In the genomic region with DNA sequence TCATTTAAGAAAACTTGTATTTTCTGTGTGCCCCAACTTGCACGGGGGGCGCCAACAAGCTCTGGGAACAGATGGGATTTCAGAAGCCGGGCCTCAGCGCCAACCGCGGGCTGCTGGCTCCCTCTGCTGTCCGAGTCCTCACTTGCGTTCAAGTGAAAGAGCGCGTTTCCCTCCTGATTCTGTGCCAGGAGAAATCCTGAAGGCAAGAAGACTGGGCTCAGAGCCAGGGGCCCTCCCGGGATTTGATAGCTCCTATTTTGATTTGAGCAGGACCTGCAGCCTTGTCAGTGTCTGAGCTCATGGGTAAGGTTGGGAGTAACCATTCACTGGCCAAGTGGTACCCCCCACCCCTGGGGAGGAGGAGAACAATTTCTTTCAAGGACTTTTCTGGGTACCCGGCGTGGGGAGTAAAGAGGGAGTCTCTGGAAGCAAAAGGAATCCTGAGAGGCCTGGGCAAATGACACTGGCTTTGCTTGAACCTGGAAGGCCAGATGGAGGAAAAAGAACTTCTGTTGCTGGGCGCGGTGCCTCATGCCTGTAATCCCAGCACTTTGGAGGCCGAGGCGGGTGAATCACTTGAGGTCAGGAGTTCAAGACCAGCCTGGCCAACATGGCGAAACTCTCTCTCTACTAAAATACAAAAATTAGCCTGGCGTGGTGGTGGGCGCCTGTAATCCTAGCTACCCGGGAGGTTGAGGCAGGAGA, we compare ENCODE assay signal across 8 cellular contexts.
A peak's percentile ranks its signal among the peaks of the same experiment; 100 is the strongest.
DNase-seq lines count a peak whose midpoint lies in the region; ATAC-seq and TF ChIP-seq lines count a peak whose summit lies in the region.

No MANE protein-coding gene starts in this region.

- H3K4me1 Mint-ChIP-seq in activated CD4-positive, alpha-beta T cell treated with anti-CD3 and anti-CD28 coated beads, Interleukin-2, amount 10 ng/mL, durations not matched to agents 24 days and 14 days: peaks cover 9% of the 10 kb centered on the region

- peaks cover 8% of the 10 kb centered on the region for H3K9me3 Mint-ChIP-seq in activated CD4-positive, alpha-beta T cell treated with anti-CD3 and anti-CD28 coated beads, Interleukin-2, amount 10 ng/mL, durations not matched to agents 24 days and 14 days

- peak; percentile 88 for ATAC-seq in HCT116
- ATAC-seq in left lung: peak; percentile 96

- no peak overlapping the region for H3K27ac Mint-ChIP-seq in activated CD4-positive, alpha-beta T cell treated with anti-CD3 and anti-CD28 coated beads, Interleukin-2, amount 10 ng/mL, durations not matched to agents 24 days and 14 days

- peak overlapping the region; percentile 98 for H2AFZ ChIP-seq in HCT116 (ENCODE audit: low read depth, low read length, poor library complexity, severe bottlenecking)

- H3K27me3 ChIP-seq in HCT116 (ENCODE audit: insufficient read depth, low read length): no peaks in the 10 kb centered on the region
- no peaks in the 10 kb centered on the region for H3K27me3 ChIP-seq in colonic mucosa
- H3K27me3 ChIP-seq in left lung: no peaks in the 10 kb centered on the region

- H3K79me2 ChIP-seq in HCT116 (ENCODE audit: insufficient read depth, low read length): no peaks in the 10 kb centered on the region

- RAD21 ChIA-PET in HCT116 (lab: Charles Lee; ENCODE audit: low non-redundant PET in 1 of 2, low total read pairs in 2 of 2, uncharacterized antibody in 2 of 2, unreplicated experiment in 2 of 2): interaction anchor here (0.6 to 1.7 kb wide), 7 partner anchors 50 to 1229 kb away, joined by 3 to 6 read pairs (median 4); no protein-coding TSS in a partner anchor

- peaks cover 4% of the 10 kb centered on the region for H3K36me3 Mint-ChIP-seq in activated CD4-positive, alpha-beta T cell treated with anti-CD3 and anti-CD28 coated beads, Interleukin-2, amount 10 ng/mL, durations not matched to agents 24 days and 14 days (ENCODE audit: low read depth)

- H3K4me3 ChIP-seq in HCT116 (replicated peaks in 1 of 2; ENCODE audit: low read depth in 1 of 2, low read length in 2 of 2) (peak overlapping the region in 1 of 2 experiments; percentile 15; a peak in 2 of 4 replicates), colonic mucosa (no peak overlapping the region), left lung (no peak overlapping the region)

- H3K27ac ChIP-seq in HCT116 (ENCODE audit: low read depth, low read length) (peak overlapping the region; percentile 38), colonic mucosa (no peak overlapping the region), left lung (no peak overlapping the region)

- TF ChIP-seq CTCF in HCT116 (IDR thresholded peaks at IDR 0.05 in 2 of 3, conservative IDR thresholded peaks at IDR 0.05 in 1 of 3; ENCODE audit: borderline replicate concordance in 1 of 3, insufficient read depth in 1 of 3, low read depth in 2 of 3, low read length in 2 of 3) (peak; percentile 87 to 98 (median 96)), colonic mucosa (IDR thresholded peaks at IDR 0.05) (peak; percentile 82), left lung (IDR thresholded peaks at IDR 0.05) (peak; percentile 84 to 88)

- H3K27me3 Mint-ChIP-seq in activated CD4-positive, alpha-beta T cell treated with anti-CD3 and anti-CD28 coated beads, Interleukin-2, amount 10 ng/mL, durations not matched to agents 24 days and 14 days: peaks cover 2% of the 10 kb centered on the region

- CTCF ChIA-PET in HCT116 (lab: Charles Lee): interaction anchor here (0.6 to 2.8 kb wide), 24 partner anchors 11 to 936 kb away, joined by 3 to 27 read pairs (median 4); no protein-coding TSS in a partner anchor

- intact Hi-C loops in HCT116 (cut with micrococcal nuclease): loop anchor here (1.0 to 10.0 kb wide), 7 partner anchors 32 to 928 kb away; partner anchors contain the start of gene SIPA1L1
- intact Hi-C loops in activated CD4-positive, alpha-beta T cell treated with anti-CD3 and anti-CD28 coated beads, Interleukin-2, amount 10 ng/mL, durations not matched to agents 24 days and 14 days (cut with micrococcal nuclease): loop anchor here (1.0 to 10.0 kb wide), 5 partner anchors 102 to 649 kb away; no protein-coding TSS in a partner anchor
- intact Hi-C loops in colonic mucosa (cut with DNase I): loop anchor here (2.0 to 5.0 kb wide), 3 partner anchors 431 to 651 kb away; partner anchors contain the start of gene SIPA1L1
- intact Hi-C loops in left lung (cut with DNase I): loop anchor here in 1 of 2 donors (5.0 kb wide), 1 partner anchor 616 kb away; no protein-coding TSS in a partner anchor

- H3K9me2 ChIP-seq in HCT116 (ENCODE audit: insufficient read depth): no peaks in the 10 kb centered on the region

- no peaks in the 10 kb centered on the region for H4K20me1 ChIP-seq in HCT116 (ENCODE audit: insufficient read depth)

- H3K36me3 ChIP-seq in HCT116 (ENCODE audit: control insufficient read depth in 1 of 2, insufficient read depth in 2 of 2, low read length in 2 of 2) (no peaks in the 10 kb centered on the region), colonic mucosa (no peaks in the 10 kb centered on the region), left lung (no peaks in the 10 kb centered on the region)

- H3K4me3 Mint-ChIP-seq in activated CD4-positive, alpha-beta T cell treated with anti-CD3 and anti-CD28 coated beads, Interleukin-2, amount 10 ng/mL, durations not matched to agents 24 days and 14 days: peak overlapping the region; percentile 35

- BruUV-seq in HCT116 (replicated peaks; lab: Mats Ljungman, UMichigan): no TSS peak

- DNase-seq in Ammon's horn (ENCODE audit: low spot score): peak; percentile 89
- DNase-seq in HCT116 (ENCODE audit: low read depth, low spot score): peak; percentile 91
- DNase-seq in NCI-H510A (lab: John Stamatoyannopoulos, UW): peak; percentile 67
- DNase-seq in activated CD4-positive, alpha-beta T cell treated with anti-CD3 and anti-CD28 coated beads, Interleukin-2, amount 10 ng/mL, durations not matched to agents 24 days and 14 days: peak; percentile 90
- DNase-seq in colonic mucosa: peak; percentile 92
- peak; percentile 83 to 92 for DNase-seq in left lung
- peak; percentile 63 to 65 for DNase-seq in stimulated activated CD4-positive, alpha-beta T cell treated with anti-CD3 and anti-CD28 coated beads, Interleukin-2, amount 100 ng/mL, for 48 hours
- no peak for DNase-seq in GF-D8 (lab: John Stamatoyannopoulos, UW)

- peak overlapping the region; percentile 66 for H3K4me2 ChIP-seq in HCT116 (ENCODE audit: low read length)

- peak overlapping the region; percentile 38 for H3K9ac ChIP-seq in HCT116 (ENCODE audit: low read length)
- H3K9ac ChIP-seq in colonic mucosa (ENCODE audit: low read depth in 2 of 2, low read length in 2 of 2): peak overlapping the region in 1 of 2 donors; percentile 1

- H3K9me3 ChIP-seq in HCT116 (ENCODE audit: control insufficient read depth in 1 of 2, insufficient read depth in 1 of 2, low read depth in 1 of 2, low read length in 2 of 2) (no peaks in the 10 kb centered on the region), colonic mucosa (no peaks in the 10 kb centered on the region), left lung (peaks cover 0 to 8% of the 10 kb centered on the region in 2 donors)

- TF ChIP-seq POLR2A in HCT116 (IDR thresholded peaks at IDR 0.05; ENCODE audit: borderline replicate concordance, extremely low read depth, insufficient read depth, insufficient read length): no peak

- H3K4me1 ChIP-seq in HCT116 (ENCODE audit: control insufficient read depth in 1 of 2, insufficient read depth in 2 of 2, low read length in 2 of 2) (peaks cover 18 to 24% of the 10 kb centered on the region in 2 experiments), colonic mucosa (no peaks in the 10 kb centered on the region), left lung (peaks cover 0 to 8% of the 10 kb centered on the region in 2 donors)

- TF ChIP-seq RAD21 in HCT116 (IDR thresholded peaks at IDR 0.05; ENCODE audit: low read depth): peak; percentile 99

- POLR2A ChIA-PET in HCT116 (lab: Charles Lee): no interaction called here

TF ChIP-seq in HCT116, 20 proteins besides CTCF, POLR2A, EP300 and RAD21 (continues in another document):
- no peak for TF ChIP-seq YY1 (IDR thresholded peaks at IDR 0.05; ENCODE audit: extremely low read depth, insufficient replicate concordance, low read depth, low read length)
- no peak for TF ChIP-seq EZH2 (IDR thresholded peaks at IDR 0.05)
- TF ChIP-seq, protein P1, sequence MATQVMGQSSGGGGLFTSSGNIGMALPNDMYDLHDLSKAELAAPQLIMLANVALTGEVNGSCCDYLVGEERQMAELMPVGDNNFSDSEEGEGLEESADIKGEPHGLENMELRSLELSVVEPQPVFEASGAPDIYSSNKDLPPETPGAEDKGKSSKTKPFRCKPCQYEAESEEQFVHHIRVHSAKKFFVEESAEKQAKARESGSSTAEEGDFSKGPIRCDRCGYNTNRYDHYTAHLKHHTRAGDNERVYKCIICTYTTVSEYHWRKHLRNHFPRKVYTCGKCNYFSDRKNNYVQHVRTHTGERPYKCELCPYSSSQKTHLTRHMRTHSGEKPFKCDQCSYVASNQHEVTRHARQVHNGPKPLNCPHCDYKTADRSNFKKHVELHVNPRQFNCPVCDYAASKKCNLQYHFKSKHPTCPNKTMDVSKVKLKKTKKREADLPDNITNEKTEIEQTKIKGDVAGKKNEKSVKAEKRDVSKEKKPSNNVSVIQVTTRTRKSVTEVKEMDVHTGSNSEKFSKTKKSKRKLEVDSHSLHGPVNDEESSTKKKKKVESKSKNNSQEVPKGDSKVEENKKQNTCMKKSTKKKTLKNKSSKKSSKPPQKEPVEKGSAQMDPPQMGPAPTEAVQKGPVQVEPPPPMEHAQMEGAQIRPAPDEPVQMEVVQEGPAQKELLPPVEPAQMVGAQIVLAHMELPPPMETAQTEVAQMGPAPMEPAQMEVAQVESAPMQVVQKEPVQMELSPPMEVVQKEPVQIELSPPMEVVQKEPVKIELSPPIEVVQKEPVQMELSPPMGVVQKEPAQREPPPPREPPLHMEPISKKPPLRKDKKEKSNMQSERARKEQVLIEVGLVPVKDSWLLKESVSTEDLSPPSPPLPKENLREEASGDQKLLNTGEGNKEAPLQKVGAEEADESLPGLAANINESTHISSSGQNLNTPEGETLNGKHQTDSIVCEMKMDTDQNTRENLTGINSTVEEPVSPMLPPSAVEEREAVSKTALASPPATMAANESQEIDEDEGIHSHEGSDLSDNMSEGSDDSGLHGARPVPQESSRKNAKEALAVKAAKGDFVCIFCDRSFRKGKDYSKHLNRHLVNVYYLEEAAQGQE (IDR thresholded peaks at IDR 0.05; ENCODE audit: low read depth): no peak
- TF ChIP-seq SP1 (IDR thresholded peaks at IDR 0.05; ENCODE audit: low read depth): no peak
- no peak for TF ChIP-seq CBX3 (IDR thresholded peaks at IDR 0.05; ENCODE audit: low read depth)
- no peak for TF ChIP-seq SRF (IDR thresholded peaks at IDR 0.05; ENCODE audit: low read depth)
- no peak for TF ChIP-seq SIN3A (IDR thresholded peaks at IDR 0.05; ENCODE audit: low read depth)
- TF ChIP-seq JUND (IDR thresholded peaks at IDR 0.05): no peak
- TF ChIP-seq, protein P2, sequence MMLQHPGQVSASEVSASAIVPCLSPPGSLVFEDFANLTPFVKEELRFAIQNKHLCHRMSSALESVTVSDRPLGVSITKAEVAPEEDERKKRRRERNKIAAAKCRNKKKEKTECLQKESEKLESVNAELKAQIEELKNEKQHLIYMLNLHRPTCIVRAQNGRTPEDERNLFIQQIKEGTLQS (IDR thresholded peaks at IDR 0.05): no peak
- no peak for TF ChIP-seq ZFX (IDR thresholded peaks at IDR 0.05)
- no peak for TF ChIP-seq POLR2AphosphoS5 (IDR thresholded peaks at IDR 0.05; ENCODE audit: low read depth, low read length)
